17 cellular contexts compared by ENCODE assay signal in genomic region chr11:8779732-8780131, GRCh38.
DNase-seq lines count a peak whose midpoint lies in the region; ATAC-seq and TF ChIP-seq lines count a peak whose summit lies in the region.
"Had no signal": no experiment of that assay in that cellular context is flagged by ENCODE, and none has a peak within 500 bp of the region (broad histone marks: within the 10 kb centered on the region; RNA-seq: fewer than 3 reads in every experiment).

No MANE protein-coding gene starts in this region.

- H3K27me3 ChIP-seq in right atrium auricular region (no peaks in the 10 kb centered on the region), esophagus squamous epithelium (no peaks in the 10 kb centered on the region), sigmoid colon (no peaks in the 10 kb centered on the region), transverse colon (no peaks in the 10 kb centered on the region)
- H3K27me3 ChIP-seq: Peyer's patch had no signal

- peaks cover 0 to 72% of the 10 kb centered on the region in 2 donors for H3K4me1 ChIP-seq in right atrium auricular region
- H3K4me1 ChIP-seq in esophagus squamous epithelium = peaks cover 22 to 68% (median 42%) of the 10 kb centered on the region in 3 donors
- peaks cover 0 to 98% (median 87%) of the 10 kb centered on the region in 4 donors for H3K4me1 ChIP-seq in sigmoid colon
- peaks cover 12 to 53% (median 40%) of the 10 kb centered on the region in 4 donors for H3K4me1 ChIP-seq in transverse colon

- intact Hi-C loops in Right ventricle myocardium superior (cut with DNase I) (no loop called here), esophagus squamous epithelium (cut with DNase I) (no loop called here), sigmoid colon (cut with DNase I) (no loop called here), transverse colon (cut with DNase I; ENCODE audit: low total_unique reads) (no loop called here), lower leg skin (cut with DNase I; ENCODE audit: low total_unique reads) (no loop called here)

- 81 to 85% methylated on average over 8 to 10 of the region's 10 CpGs for WGBS in esophagus squamous epithelium, 2 donors
- 84 to 91% methylated on average over 10 of the region's 10 CpGs for WGBS in sigmoid colon, 2 donors
- WGBS in transverse colon (ENCODE audit: low coverage in 1 of 2), 2 donors = 73 to 100% methylated on average over 1 to 10 of the region's 10 CpGs
- 80 to 88% methylated on average over 10 of the region's 10 CpGs for WGBS in lower leg skin, 2 donors

- H3K27ac ChIP-seq in right atrium auricular region (peak overlapping the region; percentile 70 to 88), esophagus squamous epithelium (peak overlapping the region; percentile 52 to 86 (median 78)), sigmoid colon (peak overlapping the region; percentile 77 to 97 (median 92)), transverse colon (peak overlapping the region; percentile 47 to 83 (median 80))

- TF ChIP-seq CTCF in right atrium auricular region (IDR thresholded peaks at IDR 0.05) (no peak), esophagus squamous epithelium (IDR thresholded peaks at IDR 0.05) (no peak), sigmoid colon (IDR thresholded peaks at IDR 0.05) (no peak), transverse colon (IDR thresholded peaks at IDR 0.05) (no peak), lower leg skin (IDR thresholded peaks at IDR 0.05) (no peak)

- no peaks in the 10 kb centered on the region for H3K36me3 ChIP-seq in right atrium auricular region
- H3K36me3 ChIP-seq in esophagus squamous epithelium = no peaks in the 10 kb centered on the region
- H3K36me3 ChIP-seq in sigmoid colon = no peaks in the 10 kb centered on the region
- no peaks in the 10 kb centered on the region for H3K36me3 ChIP-seq in transverse colon
- H3K36me3 ChIP-seq: Peyer's patch had no signal

- no peaks in the 10 kb centered on the region for H3K9me3 ChIP-seq in right atrium auricular region
- no peaks in the 10 kb centered on the region for H3K9me3 ChIP-seq in esophagus squamous epithelium
- no peaks in the 10 kb centered on the region for H3K9me3 ChIP-seq in sigmoid colon
- H3K9me3 ChIP-seq in transverse colon = no peaks in the 10 kb centered on the region
- H3K9me3 ChIP-seq: Peyer's patch had no signal

- H3K4me3 ChIP-seq in right atrium auricular region (no peak overlapping the region), esophagus squamous epithelium (no peak overlapping the region), sigmoid colon (no peak overlapping the region), transverse colon (no peak overlapping the region), lower leg skin (ENCODE audit: low read depth, poor library complexity, severe bottlenecking) (no peak overlapping the region)
- H3K4me3 ChIP-seq: Peyer's patch had no signal

- TF ChIP-seq POLR2A in esophagus squamous epithelium (IDR thresholded peaks at IDR 0.05) (no peak), sigmoid colon (IDR thresholded peaks at IDR 0.05) (no peak), transverse colon (IDR thresholded peaks at IDR 0.05) (no peak), lower leg skin (IDR thresholded peaks at IDR 0.05) (no peak)

- TF ChIP-seq EP300 in sigmoid colon (IDR thresholded peaks at IDR 0.05) = no peak
- no peak for TF ChIP-seq EP300 in transverse colon (IDR thresholded peaks at IDR 0.05; ENCODE audit: low read depth)

- no peak for ATAC-seq in Right ventricle myocardium superior (ENCODE audit: poor library complexity)
- ATAC-seq in GM21717 (IDR thresholded peaks at IDR 0.05; ENCODE audit: unreplicated experiment) = no peak
- no peak for ATAC-seq in GM19463 (IDR thresholded peaks at IDR 0.05; ENCODE audit: unreplicated experiment)

- in situ Hi-C loops in transverse colon (cut with MboI; ENCODE audit: low pct_ligation_motif_present in 1 of 4, low pct_unique_long_range_greater_than_20kb in 1 of 4, low sequenced_read_pairs in 3 of 4) = no loop called here

- DNase-seq in right atrium auricular region (ENCODE audit: low spot score) (no peak), Right ventricle myocardium superior (no peak), esophagus squamous epithelium (lab: John Stamatoyannopoulos, UW) (no peak), sigmoid colon (no peak), transverse colon (no peak), lower leg skin (ENCODE audit: low spot score in 2 of 2) (no peak)
- DNase-seq: DMS53, GDM1, H7, MV-4-11, NCI-H1105 treated with DMSO at 0.1 percent for 48 hours, NCI-H2029 treated with DMSO at 0.1 percent for 48 hours, NCI-H226, NCI-H510A treated with DMSO at 0.1 percent for 48 hours, Peyer's patch had no signal
